In the genomic region with DNA sequence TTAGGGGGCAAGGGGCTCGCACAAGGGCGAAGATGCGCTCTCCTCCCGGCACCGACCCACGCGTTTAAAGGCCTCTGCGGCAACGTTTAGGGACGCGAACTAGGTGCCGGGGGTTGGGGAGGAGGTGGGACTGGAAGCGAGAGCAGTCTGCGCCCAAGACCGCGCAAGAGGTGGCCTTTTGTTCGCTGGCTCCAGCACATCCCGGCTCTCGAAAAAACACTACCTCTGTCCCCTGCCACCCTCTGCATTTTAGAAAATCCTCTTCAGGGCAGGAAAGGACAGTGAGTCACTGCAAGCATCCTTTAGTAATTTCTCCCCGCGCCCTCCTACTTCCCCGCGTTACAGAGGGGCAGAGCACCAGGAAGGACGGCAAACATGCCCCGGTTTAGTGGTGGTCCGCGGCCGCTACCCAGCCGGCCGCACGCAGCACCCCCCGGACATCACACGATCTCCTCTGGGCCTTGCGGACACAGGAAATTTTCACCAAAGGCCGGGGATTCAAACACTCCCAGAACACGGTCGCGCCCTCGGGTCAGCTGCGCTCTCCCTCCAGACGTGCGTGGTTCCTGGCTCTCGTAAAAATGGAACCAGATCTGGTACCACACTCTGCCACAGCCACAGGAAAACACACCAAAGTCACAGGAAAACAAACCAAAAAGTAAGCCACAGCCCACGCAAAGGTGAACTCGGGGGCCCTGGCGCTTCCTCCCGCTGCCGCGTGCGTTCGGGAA, we compare ENCODE assay signal across 8 cellular contexts. TPM values are rescaled to one million over a fixed set of nuclear protein-coding genes. Genes with fewer than 3 reads are reported as not detected.
DNase-seq lines count a peak whose midpoint lies in the region; ATAC-seq and TF ChIP-seq lines count a peak whose summit lies in the region.

No MANE protein-coding gene starts in this region.

- H3K4me3 ChIP-seq in fibroblast of villous mesenchyme (ENCODE audit: low read depth, low read length): peak overlapping the region; percentile 73
- H3K4me3 ChIP-seq in parathyroid adenoma (ENCODE audit: low read depth, low read length): peak overlapping the region; percentile 76

- H2AFZ ChIP-seq in parathyroid adenoma: peak overlapping the region; percentile 97

- H3K4me1 ChIP-seq in parathyroid adenoma: peaks cover 23% of the 10 kb centered on the region

- TF ChIP-seq CTCF in fibroblast of villous mesenchyme (IDR thresholded peaks at IDR 0.05; ENCODE audit: insufficient read depth, low read depth, low read length) (no peak), parathyroid adenoma (IDR thresholded peaks at IDR 0.05) (no peak)

- H3K27me3 ChIP-seq in parathyroid adenoma (ENCODE audit: control insufficient read depth, insufficient read depth, low read length): no peaks in the 10 kb centered on the region

- H3K27ac ChIP-seq in parathyroid adenoma: peak overlapping the region; percentile 96

- H3K36me3 ChIP-seq in parathyroid adenoma (ENCODE audit: control insufficient read depth, insufficient read depth, low read length): no peaks in the 10 kb centered on the region

- H3K4me2 ChIP-seq in parathyroid adenoma (ENCODE audit: low read length): peak overlapping the region; percentile 89

- peak overlapping the region; percentile 82 for H3K9ac ChIP-seq in parathyroid adenoma

- H3K9me3 ChIP-seq in parathyroid adenoma (ENCODE audit: control insufficient read depth, low read length): no peaks in the 10 kb centered on the region

- DNase-seq in ELR (ENCODE audit: low read depth) (peak; percentile 70), NCI-H1092 (lab: John Stamatoyannopoulos, UW) (peak; percentile 79), fibroblast of villous mesenchyme (ENCODE audit: low read depth) (peak; percentile 38), NCI-H2196 treated with DMSO at 0.1 percent for 48 hours (lab: John Stamatoyannopoulos, UW; ENCODE audit: unreplicated experiment) (no peak)
- DNase-seq in activated CD8-positive, alpha-beta memory T cell treated with anti-CD3 and anti-CD28 coated beads, Interleukin-2, amount 50 U/mL, for 48 hours: peak; percentile 73

- peaks cover 33% of the 10 kb centered on the region for H3K79me2 ChIP-seq in parathyroid adenoma

- ATAC-seq in HG03196 (IDR thresholded peaks at IDR 0.05; ENCODE audit: unreplicated experiment) (no peak), HG02642 (IDR thresholded peaks at IDR 0.05; ENCODE audit: poor library complexity, unreplicated experiment) (no peak)

RNA-seq across cellular contexts. Expression of gene SLC38A1, which starts 1.1 kb away (rescaled TPM):
- 92.1 and 149 TPM in 2 replicates for total RNA-seq in fibroblast of villous mesenchyme
